8 cellular contexts compared by ENCODE assay signal in genomic region chr4:75512336-75513211, GRCh38. TPM values are rescaled to one million over a fixed set of nuclear protein-coding genes. Genes with fewer than 3 reads are reported as not detected.
DNase-seq lines count a peak whose midpoint lies in the region; ATAC-seq, FAIRE-seq and TF ChIP-seq lines count a peak whose summit lies in the region.

No MANE protein-coding gene starts in this region.

- no peak for TF ChIP-seq POLR2A in NB4 (IDR thresholded peaks at IDR 0.05; ENCODE audit: extremely low read depth, insufficient read length)

- no peak overlapping the region for H3K4me3 Mint-ChIP-seq in stimulated activated effector memory CD8-positive, alpha-beta T cell treated with anti-CD3 and anti-CD28 coated beads, Interleukin-12 subunit alpha, Interleukin-12 subunit beta, amount 100 ng/mL, for 72 hours

- H3K27ac ChIP-seq in neutrophil (peak overlapping the region; percentile 97), caudate nucleus (ENCODE audit: low read depth, low read length) (no peak overlapping the region)

- H3K36me3 Mint-ChIP-seq in stimulated activated effector memory CD8-positive, alpha-beta T cell treated with anti-CD3 and anti-CD28 coated beads, Interleukin-12 subunit alpha, Interleukin-12 subunit beta, amount 100 ng/mL, for 72 hours: peaks cover 52% of the 10 kb centered on the region

- peaks cover 30% of the 10 kb centered on the region for H3K4me1 Mint-ChIP-seq in stimulated activated effector memory CD8-positive, alpha-beta T cell treated with anti-CD3 and anti-CD28 coated beads, Interleukin-12 subunit alpha, Interleukin-12 subunit beta, amount 100 ng/mL, for 72 hours

- H3K27ac Mint-ChIP-seq in stimulated activated effector memory CD8-positive, alpha-beta T cell treated with anti-CD3 and anti-CD28 coated beads, Interleukin-12 subunit alpha, Interleukin-12 subunit beta, amount 100 ng/mL, for 72 hours: no peak overlapping the region

- FAIRE-seq in GM18507 (lab: Jason Lieb, UNC): peak; percentile 42

- TF ChIP-seq CTCF in NB4 (IDR thresholded peaks at IDR 0.05; ENCODE audit: low read depth, low read length) (no peak), neutrophil (IDR thresholded peaks at IDR 0.05) (no peak)

- H3K4me3 ChIP-seq in NB4 (ENCODE audit: low read depth, low read length) (peak overlapping the region; percentile 95), neutrophil (ENCODE audit: low read depth in 1 of 2, low read length in 1 of 2) (peak overlapping the region; percentile 77 to 95)

- peaks cover 14% of the 10 kb centered on the region for H3K36me3 ChIP-seq in neutrophil

- no peaks in the 10 kb centered on the region for H3K27me3 ChIP-seq in neutrophil

- DNase-seq in GM18507 (ENCODE audit: extremely low spot score, insufficient read length, low read depth): peak; percentile 1
- peak; percentile 79 for DNase-seq in NB4 (ENCODE audit: low read depth)
- peak; percentile 76 for DNase-seq in dermis blood vessel endothelial cell
- DNase-seq in stimulated activated effector memory CD8-positive, alpha-beta T cell treated with anti-CD3 and anti-CD28 coated beads, Interleukin-12 subunit alpha, Interleukin-12 subunit beta, amount 100 ng/mL, for 72 hours (ENCODE audit: low spot score in 2 of 2): no peak
- DNase-seq in caudate nucleus (lab: John Stamatoyannopoulos, UW): no peak
- DNase-seq in DMS79 (lab: John Stamatoyannopoulos, UW): no peak
- no peak for DNase-seq in NCI-H2081 (lab: John Stamatoyannopoulos, UW)

- peaks cover 53 to 55% of the 10 kb centered on the region in 2 experiments for H3K4me1 ChIP-seq in neutrophil (ENCODE audit: control insufficient read depth in 1 of 2, insufficient read depth in 1 of 2, low read depth in 1 of 2, low read length in 1 of 2)

- H3K9me3 Mint-ChIP-seq in stimulated activated effector memory CD8-positive, alpha-beta T cell treated with anti-CD3 and anti-CD28 coated beads, Interleukin-12 subunit alpha, Interleukin-12 subunit beta, amount 100 ng/mL, for 72 hours: no peaks in the 10 kb centered on the region

- no peaks in the 10 kb centered on the region for H3K9me3 ChIP-seq in neutrophil

- ATAC-seq in stimulated activated effector memory CD8-positive, alpha-beta T cell treated with anti-CD3 and anti-CD28 coated beads, Interleukin-12 subunit alpha, Interleukin-12 subunit beta, amount 100 ng/mL, for 72 hours: no peak

RNA-seq across cellular contexts. Expression of gene RCHY1, which starts 1.6 kb away (rescaled TPM):
- total RNA-seq in dermis blood vessel endothelial cell: 49.7 and 53.2 TPM in 2 replicates

RNA-seq across cellular contexts. Expression of gene THAP6, which starts 1.7 kb away (rescaled TPM):
- total RNA-seq in dermis blood vessel endothelial cell: 6.1 and 9.3 TPM in 2 replicates

RNA-seq across cellular contexts. Expression of gene ODAPH, which starts 43.3 kb away (rescaled TPM):
- not detected in 2 replicates for total RNA-seq in dermis blood vessel endothelial cell

Comparison
In these comparisons a context has a peak if more than half of its experiments do, and no peak if none do; other contexts are left out.
1. DNase-seq: peak in GM18507 (single experiment), NB4 (single experiment) and dermis blood vessel endothelial cell (single experiment); none in stimulated activated effector memory CD8-positive, alpha-beta T cell treated with anti-CD3 and anti-CD28 coated beads, Interleukin-12 subunit alpha, Interleukin-12 subunit beta, amount 100 ng/mL, for 72 hours (0 of 2), caudate nucleus (0 of 61), DMS79 (single experiment) and NCI-H2081 (0 of 2).